In genomic region chr2:96856776-96857673, GRCh38 we compare ENCODE assay signal across 8 cellular contexts. TPM values are rescaled to one million over a fixed set of nuclear protein-coding genes. Genes with fewer than 3 reads are reported as not detected.
A peak's percentile ranks its signal among the peaks of the same experiment; 100 is the strongest.
DNase-seq lines count a peak whose midpoint lies in the region; ATAC-seq, FAIRE-seq and TF ChIP-seq lines count a peak whose summit lies in the region.

No MANE protein-coding gene starts in this region.

- no peak for FAIRE-seq in small intestine (lab: Jason Lieb, UNC)

- CTCF ChIA-PET in HEK293 (lab: Yijun Ruan, JAX): interaction anchor here (0.5 to 4.1 kb wide), 43 partner anchors 9 to 255 kb away, joined by 3 to 115 read pairs (median 4); partner anchors contain the start of genes ANKRD23 and ANKRD36

- DNase-seq in ELF-1 (ENCODE audit: low read depth, low spot score) (peak; percentile 51), NCI-H748 treated with DMSO at 0.1 percent for 48 hours (lab: John Stamatoyannopoulos, UW) (peak; percentile 13), small intestine (peak; percentile 44), NCI-H1436 (lab: John Stamatoyannopoulos, UW) (no peak)

- H3K9me3 ChIP-seq in HEK293 (ENCODE audit: control insufficient read depth, insufficient read depth, low read depth, low read length): no peaks in the 10 kb centered on the region
- no peaks in the 10 kb centered on the region for H3K9me3 ChIP-seq in iPS-20b (ENCODE audit: insufficient read depth, low read depth, low read length)
- H3K9me3 ChIP-seq in small intestine (ENCODE audit: control insufficient read depth, low read depth): no peaks in the 10 kb centered on the region

- H3K27ac ChIP-seq in HEK293 (ENCODE audit: extremely low read depth, low read depth, low read length) (peak overlapping the region; percentile 78), angular gyrus (ENCODE audit: low read depth, low read length) (peak overlapping the region; percentile 86), iPS-20b (ENCODE audit: low read length) (no peak overlapping the region), small intestine (ENCODE audit: low read depth in 1 of 2, low read length in 1 of 2) (peak overlapping the region; percentile 65 to 87)

- TF ChIP-seq CTCF in HEK293 (tag by site-specific recombination; IDR thresholded peaks at IDR 0.05): no peak

- no peak for ATAC-seq in GM18858 (IDR thresholded peaks at IDR 0.05; ENCODE audit: unreplicated experiment)

- H3K4me3 ChIP-seq in HEK293 (ENCODE audit: low read depth, low read length) (peak overlapping the region; percentile 77), iPS-20b (ENCODE audit: low read length) (peak overlapping the region; percentile 86), small intestine (ENCODE audit: low read depth in 1 of 2, low read length in 2 of 2) (peak overlapping the region; percentile 69 to 72)

- peaks cover 8 to 40% of the 10 kb centered on the region in 2 experiments; a peak in 2 of 3 replicates for H3K36me3 ChIP-seq in HEK293 (ENCODE audit: control insufficient read depth in 2 of 2, insufficient read depth in 1 of 2, low read length in 2 of 2)
- H3K36me3 ChIP-seq in iPS-20b (ENCODE audit: insufficient read depth, low read depth, low read length): peaks cover 39% of the 10 kb centered on the region
- peaks cover 0 to 10% of the 10 kb centered on the region in 2 donors for H3K36me3 ChIP-seq in small intestine (ENCODE audit: control insufficient read depth in 2 of 2, insufficient read depth in 2 of 2, low read length in 2 of 2)

- no peaks in the 10 kb centered on the region for H3K27me3 ChIP-seq in iPS-20b (ENCODE audit: insufficient read depth, low read length)
- no peaks in the 10 kb centered on the region for H3K27me3 ChIP-seq in small intestine (ENCODE audit: control insufficient read depth in 2 of 2, insufficient read depth in 2 of 2, low read length in 2 of 2)

- no peaks in the 10 kb centered on the region for H3K4me1 ChIP-seq in HEK293 (ENCODE audit: control insufficient read depth, insufficient read depth, low read length)
- peaks cover 7% of the 10 kb centered on the region for H3K4me1 ChIP-seq in iPS-20b (ENCODE audit: insufficient read depth, low read length)
- peaks cover 0 to 3% of the 10 kb centered on the region in 2 donors for H3K4me1 ChIP-seq in small intestine (ENCODE audit: control insufficient read depth in 2 of 2, insufficient read depth in 1 of 2, low read depth in 1 of 2, low read length in 1 of 2)

- 11 to 12% (median 12%) methylated on average over 29 of the region's 29 CpGs for WGBS in small intestine, 3 donors

- peak overlapping the region; percentile 74; the same call in 1 of the 2 replicates for H3K9ac ChIP-seq in iPS-20b (ENCODE audit: low read depth, low read length)

- POLR2A ChIA-PET in HEK293 (lab: Yijun Ruan, JAX): interaction anchor here (0.9 to 3.3 kb wide), 12 partner anchors 11 to 255 kb away, joined by 3 to 39 read pairs (median 6); partner anchors contain the start of genes ANKRD23, ANKRD36, CNNM3 and CNNM4

TF ChIP-seq in HEK293, 187 proteins besides CTCF, POLR2A, EP300 and RAD21:
- TF ChIP-seq ZNF654 (tag by site-specific recombination; IDR thresholded peaks at IDR 0.05; ENCODE audit: low read depth) (no peak), GLIS1 (tag by site-specific recombination; IDR thresholded peaks at IDR 0.05) (0 out of 2 replicates have a peak, but pooled peaks have one; percentile 20), ZFHX2 (tag by site-specific recombination; conservative IDR thresholded peaks at IDR 0.05) (no peak), ZNF518A (tag by site-specific recombination; conservative IDR thresholded peaks at IDR 0.05; ENCODE audit: low read depth) (no peak), GLIS2 (tag by site-specific recombination; IDR thresholded peaks at IDR 0.05) (peak; percentile 48), ZFP41 (tag by site-specific recombination; IDR thresholded peaks at IDR 0.05; ENCODE audit: borderline replicate concordance) (no peak), ZNF610 (tag by site-specific recombination; IDR thresholded peaks at IDR 0.05; ENCODE audit: borderline replicate concordance) (no peak), EGR2 (tag by site-specific recombination; IDR thresholded peaks at IDR 0.05; ENCODE audit: low read depth) (no peak), PRDM1 (tag by site-specific recombination; IDR thresholded peaks at IDR 0.05) (no peak), ZNF324 (tag by site-specific recombination; IDR thresholded peaks at IDR 0.05) (no peak), ZIC2 (tag by site-specific recombination; IDR thresholded peaks at IDR 0.05) (no peak), MYNN (tag by site-specific recombination; IDR thresholded peaks at IDR 0.05; ENCODE audit: borderline replicate concordance) (no peak), ZNF600 (tag by site-specific recombination; IDR thresholded peaks at IDR 0.05) (peak; percentile 80), ZNF510 (tag by site-specific recombination; IDR thresholded peaks at IDR 0.05; ENCODE audit: insufficient replicate concordance) (no peak), ZNF335 (tag by site-specific recombination; conservative IDR thresholded peaks at IDR 0.05) (peak; percentile 5; the same call in 1 of the 2 replicates), ZNF530 (tag by site-specific recombination; IDR thresholded peaks at IDR 0.05; ENCODE audit: low read depth) (no peak)

RNA-seq across cellular contexts. Expression of gene ANKRD39, which starts 0.8 kb away (rescaled TPM):
- 10 to 100 TPM; 15.9 to 23.0 (median 17.0) TPM for polyA plus RNA-seq in small intestine

RNA-seq across cellular contexts. Expression of gene SEMA4C, which starts 12.9 kb away (rescaled TPM):
- polyA plus RNA-seq in small intestine: 10 to 100 TPM in 1 of 3 donors, 1 to 10 TPM in 1, under 1 TPM in 1; 0.45 to 21.0 (median 1.4) TPM

RNA-seq across cellular contexts. Expression of gene ANKRD23, which starts 13.2 kb away (rescaled TPM):
- polyA plus RNA-seq in small intestine: 1 to 10 TPM; 2.2 to 3.8 (median 2.7) TPM

RNA-seq across cellular contexts. Expression of gene CNNM3, which starts 41.0 kb away (rescaled TPM):
- polyA plus RNA-seq in small intestine: 10 to 100 TPM in 1 of 3 donors, 1 to 10 TPM in 2; 5.7 to 15.8 (median 6.7) TPM
